ENCODE assay signal across 8 cellular contexts in genomic region chr19:35644987-35645679, GRCh38. TPM values are rescaled to one million over a fixed set of nuclear protein-coding genes. Genes with fewer than 3 reads are reported as not detected.
DNase-seq lines count a peak whose midpoint lies in the region; ATAC-seq lines count a peak whose summit lies in the region.

No MANE protein-coding gene starts in this region.

- peak overlapping the region; percentile 18 for H3K4ac ChIP-seq in mesendoderm (ENCODE audit: low read depth, low read length)

- ATAC-seq in GM19467 (IDR thresholded peaks at IDR 0.05; ENCODE audit: unreplicated experiment), result no peak

- H3K27ac ChIP-seq in GM23248, result 0 out of 2 replicates have a peak overlapping the region, but pooled peaks have one; percentile 25
- H3K27ac ChIP-seq in mesendoderm (ENCODE audit: low read depth, low read length), result peak overlapping the region; percentile 78

- H3K4me1 ChIP-seq in GM23248 (ENCODE audit: insufficient read depth), result peaks cover 8% of the 10 kb centered on the region
- peaks cover 13% of the 10 kb centered on the region for H3K4me1 ChIP-seq in mesendoderm (ENCODE audit: control insufficient read depth, low read depth, low read length)

- peak overlapping the region; percentile 94 for H3K56ac ChIP-seq in mesendoderm (ENCODE audit: low read length)

- H3K9me3 ChIP-seq in GM23248 (ENCODE audit: low read depth), result no peaks in the 10 kb centered on the region

- H3K23ac ChIP-seq in mesendoderm (ENCODE audit: low read length), result peak overlapping the region; percentile 66

- H3K36me3 ChIP-seq in GM23248 (ENCODE audit: low read depth) (no peaks in the 10 kb centered on the region), mesendoderm (ENCODE audit: control insufficient read depth, insufficient read depth, low read length) (no peaks in the 10 kb centered on the region)

- DNase-seq in GM23248, result peak; percentile 69
- peak; percentile 80 to 93 for DNase-seq in NCI-H526 (lab: John Stamatoyannopoulos, UW)
- peak; percentile 95 for DNase-seq in activated CD4-positive, alpha-beta T cell treated with anti-CD3 and anti-CD28 coated beads, Interleukin-2, amount 50 U/mL, for 48 hours
- DNase-seq in effector CD4-positive, alpha-beta T cell, result peak; percentile 54
- peak; percentile 90 for DNase-seq in mesendoderm
- DNase-seq in stimulated activated CD8-positive, alpha-beta memory T cell treated with anti-CD3 and anti-CD28 coated beads, Interleukin-15, amount 100 ng/mL, for 24 hours (ENCODE audit: low read depth), result peak; percentile 66
- no peak for DNase-seq in dedifferentiated amniotic fluid mesenchymal stem cell (ENCODE audit: extremely low spot score)

- H4K8ac ChIP-seq in mesendoderm (ENCODE audit: low read depth, low read length), result no peak overlapping the region

- no peak overlapping the region for H2AK5ac ChIP-seq in mesendoderm (ENCODE audit: low read length)

- in situ Hi-C loops in GM23248 (cut with MboI), result no loop called here

- no peaks in the 10 kb centered on the region for H3K27me3 ChIP-seq in GM23248 (replicated peaks; ENCODE audit: insufficient read depth)
- H3K27me3 ChIP-seq in mesendoderm (ENCODE audit: insufficient read depth, low read length, poor library complexity), result no peaks in the 10 kb centered on the region

- H3K79me1 ChIP-seq in mesendoderm (ENCODE audit: low read length), result peaks cover 8% of the 10 kb centered on the region

- 16 to 20% methylated on average over 16 to 19 of the region's 20 CpGs for WGBS in GM23248 (ENCODE audit: low coverage in 1 of 2, low lambda C conversion rate in 2 of 2, missing lambda C conversion rate in 2 of 2), 2 experiments
- no CpG with 5 or more reads among the region's 20 CpGs for WGBS in mesendoderm (ENCODE audit: extremely low coverage, insufficient coverage, low lambda C conversion rate)

- no peaks in the 10 kb centered on the region for H4K20me1 ChIP-seq in GM23248 (ENCODE audit: insufficient read depth)

- no peak overlapping the region for H2BK15ac ChIP-seq in mesendoderm (replicated peaks; ENCODE audit: low read depth)

- peak overlapping the region; percentile 96 for H2AFZ ChIP-seq in GM23248

- H3K9me2 ChIP-seq in GM23248 (ENCODE audit: insufficient read depth), result no peaks in the 10 kb centered on the region

- H3K4me3 ChIP-seq in GM23248 (peak overlapping the region; percentile 73), mesendoderm (ENCODE audit: low read length) (peak overlapping the region; percentile 43)

- peak overlapping the region; percentile 34; the same call in 1 of the 2 replicates for H3K9ac ChIP-seq in GM23248
- peak overlapping the region; percentile 73 for H3K9ac ChIP-seq in mesendoderm (ENCODE audit: low read length)

- no peak overlapping the region for H2BK120ac ChIP-seq in mesendoderm (ENCODE audit: low read depth, low read length)

- H3K79me2 ChIP-seq in GM23248 (ENCODE audit: insufficient read depth) (peaks cover 20% of the 10 kb centered on the region), mesendoderm (ENCODE audit: control insufficient read depth, insufficient read depth, low read length) (peaks cover 9% of the 10 kb centered on the region)

- no peaks in the 10 kb centered on the region for H3F3A ChIP-seq in GM23248 (ENCODE audit: insufficient read depth)

- no peak overlapping the region for H4K5ac ChIP-seq in mesendoderm (ENCODE audit: low read length)

- peak overlapping the region; percentile 1 for H3K18ac ChIP-seq in mesendoderm (ENCODE audit: low read length)

- no peak overlapping the region for H2BK5ac ChIP-seq in mesendoderm (ENCODE audit: low read length)

- H3K4me2 ChIP-seq in GM23248 (ENCODE audit: unreplicated experiment), result peak overlapping the region; percentile 94
- peak overlapping the region; percentile 91 for H3K4me2 ChIP-seq in mesendoderm (ENCODE audit: low read length)

RNA-seq across cellular contexts. Expression of gene COX6B1, which starts 3.0 kb away (rescaled TPM):
- total RNA-seq in GM23248 (2014; rRNA removed; shearing (Covaris generic)), result 328 and 423 TPM in 2 replicates
- polyA plus RNA-seq in GM23248 (2016; fragmentation: Nextera tagmentation; extraction: Ambion mirVana), result 448 and 472 TPM in 2 replicates
- polyA plus RNA-seq in mesendoderm (2013, experiment 1 of 2), result 609 TPM
- 620 TPM for polyA plus RNA-seq in mesendoderm (2013, experiment 2 of 2)

RNA-seq across cellular contexts. Expression of gene ETV2, which starts 3.6 kb away (rescaled TPM):
- total RNA-seq in GM23248 (2014; rRNA removed; shearing (Covaris generic)), result not detected in 2 replicates
- polyA plus RNA-seq in GM23248 (2016; fragmentation: Nextera tagmentation; extraction: Ambion mirVana), result 0.91 and 0.93 TPM in 2 replicates
- polyA plus RNA-seq in mesendoderm (2013, experiment 1 of 2), result 1.1 TPM
- 1.4 TPM for polyA plus RNA-seq in mesendoderm (2013, experiment 2 of 2)

RNA-seq across cellular contexts. Expression of gene RBM42, which starts 16.3 kb away (rescaled TPM):
- total RNA-seq in GM23248 (2014; rRNA removed; shearing (Covaris generic)), result 57.3 and 74.7 TPM in 2 replicates
- 82.5 and 86.2 TPM in 2 replicates for polyA plus RNA-seq in GM23248 (2016; fragmentation: Nextera tagmentation; extraction: Ambion mirVana)
- polyA plus RNA-seq in mesendoderm (2013, experiment 1 of 2), result 42.3 TPM
- polyA plus RNA-seq in mesendoderm (2013, experiment 2 of 2), result 42.8 TPM

RNA-seq across cellular contexts. Expression of gene UPK1A, which starts 21.2 kb away (rescaled TPM):
- total RNA-seq in GM23248 (2014; rRNA removed; shearing (Covaris generic)), result not detected in 2 replicates
- not detected in 2 replicates for polyA plus RNA-seq in GM23248 (2016; fragmentation: Nextera tagmentation; extraction: Ambion mirVana)
- polyA plus RNA-seq in mesendoderm (2013, experiment 1 of 2), result 0.22 TPM
- 0.31 TPM for polyA plus RNA-seq in mesendoderm (2013, experiment 2 of 2)

RNA-seq across cellular contexts. Expression of gene HAUS5, which starts 32.6 kb away (rescaled TPM):
- total RNA-seq in GM23248 (2014; rRNA removed; shearing (Covaris generic)), result 8.5 and 10.1 TPM in 2 replicates
- 7.4 and 9.6 TPM in 2 replicates for polyA plus RNA-seq in GM23248 (2016; fragmentation: Nextera tagmentation; extraction: Ambion mirVana)
- polyA plus RNA-seq in mesendoderm (2013, experiment 1 of 2), result 12.4 TPM
- polyA plus RNA-seq in mesendoderm (2013, experiment 2 of 2), result 11.9 TPM
